ENCODE assay signal across 17 cellular contexts in the genomic region with DNA sequence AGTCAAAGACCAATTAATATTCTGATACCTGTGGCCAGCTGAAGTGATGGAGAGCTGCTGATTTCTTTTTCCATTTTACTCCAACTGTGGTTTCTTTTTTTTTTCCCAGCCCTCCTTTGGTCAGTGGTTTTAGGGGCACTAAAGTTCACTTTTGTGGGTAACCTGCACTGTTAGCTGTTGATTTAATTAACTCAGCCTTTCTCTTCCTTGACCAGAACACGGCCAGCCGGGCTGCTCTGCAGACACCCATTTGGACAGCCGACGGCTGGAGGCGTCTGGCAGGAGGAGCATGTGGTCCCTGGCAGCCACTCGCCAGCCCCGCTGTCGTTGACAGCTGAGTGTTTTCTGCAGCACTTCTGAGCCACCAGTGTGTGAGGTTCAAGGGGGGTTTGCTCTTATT.
A peak's percentile ranks its signal among the peaks of the same experiment; 100 is the strongest.
DNase-seq lines count a peak whose midpoint lies in the region; ATAC-seq, FAIRE-seq and TF ChIP-seq lines count a peak whose summit lies in the region.
"Had no signal": no experiment of that assay in that cellular context is flagged by ENCODE, and none has a peak within 500 bp of the region (broad histone marks: within the 10 kb centered on the region; RNA-seq: fewer than 3 reads in every experiment).

No MANE protein-coding gene starts in this region.

- H3K4me3 Mint-ChIP-seq in stimulated activated effector memory CD8-positive, alpha-beta T cell treated with anti-CD3 and anti-CD28 coated beads, Interleukin-12 subunit alpha, Interleukin-12 subunit beta, amount 100 ng/mL, for 72 hours: peak overlapping the region; percentile 58
- H3K4me3 Mint-ChIP-seq: T-helper 2 cell treated with Interferon-gamma antibody and Interleukin-4, amounts not matched to agents 5 μg/mL and 100 μg/mL, for 36 hours had no signal

- H3K36me3 ChIP-seq in cardiac muscle cell (no peaks in the 10 kb centered on the region), right atrium auricular region (no peaks in the 10 kb centered on the region), RWPE2 (ENCODE audit: low read depth) (no peaks in the 10 kb centered on the region), small intestine (ENCODE audit: control insufficient read depth in 2 of 2, insufficient read depth in 2 of 2, low read length in 2 of 2) (no peaks in the 10 kb centered on the region)
- H3K36me3 ChIP-seq: esophagus squamous epithelium, heart right ventricle had no signal

- peak overlapping the region; percentile 81 for H3K27ac Mint-ChIP-seq in stimulated activated effector memory CD8-positive, alpha-beta T cell treated with anti-CD3 and anti-CD28 coated beads, Interleukin-12 subunit alpha, Interleukin-12 subunit beta, amount 100 ng/mL, for 72 hours
- H3K27ac Mint-ChIP-seq: T-helper 2 cell treated with Interferon-gamma antibody and Interleukin-4, amounts not matched to agents 5 μg/mL and 100 μg/mL, for 36 hours had no signal

- H3K4me3 ChIP-seq in cardiac muscle cell (no peak overlapping the region), right atrium auricular region (no peak overlapping the region), RWPE2 (ENCODE audit: severe bottlenecking) (no peak overlapping the region), small intestine (ENCODE audit: low read depth in 1 of 2, low read length in 2 of 2) (no peak overlapping the region)
- H3K4me3 ChIP-seq: esophagus squamous epithelium had no signal

- H3K27ac ChIP-seq in cardiac muscle cell (no peak overlapping the region), right atrium auricular region (no peak overlapping the region), RWPE2 (ENCODE audit: poor library complexity, severe bottlenecking) (no peak overlapping the region), small intestine (ENCODE audit: low read depth in 1 of 2, low read length in 1 of 2) (no peak overlapping the region)
- H3K27ac ChIP-seq: esophagus squamous epithelium, heart right ventricle had no signal

- H3K4me1 ChIP-seq in cardiac muscle cell (ENCODE audit: low read depth): peaks cover 8% of the 10 kb centered on the region
- H3K4me1 ChIP-seq in right atrium auricular region: peaks cover 0 to 5% of the 10 kb centered on the region in 2 donors
- no peaks in the 10 kb centered on the region for H3K4me1 ChIP-seq in RWPE2 (ENCODE audit: insufficient read depth, poor library complexity, severe bottlenecking)
- H3K4me1 ChIP-seq in small intestine (ENCODE audit: control insufficient read depth in 2 of 2, insufficient read depth in 1 of 2, low read depth in 1 of 2, low read length in 1 of 2): no peaks in the 10 kb centered on the region

- DNase-seq in cardiac muscle cell (ENCODE audit: low read depth in 1 of 2, low spot score in 1 of 2) (peak; percentile 15 to 41), right atrium auricular region (ENCODE audit: low spot score) (no peak), RWPE2 (ENCODE audit: low spot score) (peak; percentile 34), glomerular visceral epithelial cell (ENCODE audit: extremely low spot score) (peak; percentile 25), small intestine (no peak), NCI-H2171 treated with DMSO at 0.1 percent for 48 hours (lab: John Stamatoyannopoulos, UW) (no peak)
- DNase-seq in stimulated activated effector memory CD8-positive, alpha-beta T cell treated with anti-CD3 and anti-CD28 coated beads, Interleukin-12 subunit alpha, Interleukin-12 subunit beta, amount 100 ng/mL, for 72 hours (ENCODE audit: low spot score in 2 of 2): no peak
- DNase-seq: COR-L47; esophagus squamous epithelium; NCI-H1436; NCI-H446; nucleus accumbens; stimulated activated CD4-positive, alpha-beta T cell treated with anti-CD3 and anti-CD28 coated beads, Interleukin-2, amount 100 ng/mL, for 48 hours had no signal

- ATAC-seq in RWPE2 (ENCODE audit: low read depth): no peak
- no peak for ATAC-seq in stimulated activated effector memory CD8-positive, alpha-beta T cell treated with anti-CD3 and anti-CD28 coated beads, Interleukin-12 subunit alpha, Interleukin-12 subunit beta, amount 100 ng/mL, for 72 hours
- ATAC-seq in HG03457 (IDR thresholded peaks at IDR 0.05; ENCODE audit: unreplicated experiment): no peak

- H3K9me3 Mint-ChIP-seq in stimulated activated effector memory CD8-positive, alpha-beta T cell treated with anti-CD3 and anti-CD28 coated beads, Interleukin-12 subunit alpha, Interleukin-12 subunit beta, amount 100 ng/mL, for 72 hours: no peaks in the 10 kb centered on the region
- H3K9me3 Mint-ChIP-seq: T-helper 2 cell treated with Interferon-gamma antibody and Interleukin-4, amounts not matched to agents 5 μg/mL and 100 μg/mL, for 36 hours had no signal

- H3K27me3 ChIP-seq in cardiac muscle cell: no peaks in the 10 kb centered on the region
- H3K27me3 ChIP-seq in right atrium auricular region: no peaks in the 10 kb centered on the region
- H3K27me3 ChIP-seq in RWPE2 (ENCODE audit: insufficient read depth, poor library complexity, severe bottlenecking): no peaks in the 10 kb centered on the region
- peaks cover 0 to 2% of the 10 kb centered on the region in 2 donors for H3K27me3 ChIP-seq in small intestine (ENCODE audit: control insufficient read depth in 2 of 2, insufficient read depth in 2 of 2, low read length in 2 of 2)

- H3K4me1 Mint-ChIP-seq in stimulated activated effector memory CD8-positive, alpha-beta T cell treated with anti-CD3 and anti-CD28 coated beads, Interleukin-12 subunit alpha, Interleukin-12 subunit beta, amount 100 ng/mL, for 72 hours: peaks cover 68% of the 10 kb centered on the region

- no peaks in the 10 kb centered on the region for H3K9me3 ChIP-seq in cardiac muscle cell (ENCODE audit: low read depth)
- no peaks in the 10 kb centered on the region for H3K9me3 ChIP-seq in right atrium auricular region
- no peaks in the 10 kb centered on the region for H3K9me3 ChIP-seq in RWPE2 (ENCODE audit: severe bottlenecking)
- no peaks in the 10 kb centered on the region for H3K9me3 ChIP-seq in small intestine (ENCODE audit: control insufficient read depth, low read depth)
- H3K9me3 ChIP-seq: esophagus squamous epithelium, heart right ventricle had no signal

- 34 to 42% (median 38%) methylated on average over 8 of the region's 8 CpGs for WGBS in small intestine, 3 donors

- FAIRE-seq in small intestine (lab: Jason Lieb, UNC): no peak

- H3K36me3 Mint-ChIP-seq in stimulated activated effector memory CD8-positive, alpha-beta T cell treated with anti-CD3 and anti-CD28 coated beads, Interleukin-12 subunit alpha, Interleukin-12 subunit beta, amount 100 ng/mL, for 72 hours: peaks cover 17% of the 10 kb centered on the region
- H3K36me3 Mint-ChIP-seq: brain had no signal

- TF ChIP-seq CTCF in cardiac muscle cell (IDR thresholded peaks at IDR 0.05; ENCODE audit: low read depth, low read length): no peak
- no peak for TF ChIP-seq CTCF in right atrium auricular region (IDR thresholded peaks at IDR 0.05)
- TF ChIP-seq CTCF in RWPE2 (IDR thresholded peaks at IDR 0.05; ENCODE audit: poor library complexity, severe bottlenecking): no peak

Comparison
In these comparisons a context has a peak if more than half of its experiments do, and no peak if none do; other contexts are left out.
1. DNase-seq: peak in cardiac muscle cell (2 of 2), RWPE2 (single experiment) and glomerular visceral epithelial cell (single experiment); none in right atrium auricular region (single experiment), stimulated activated effector memory CD8-positive, alpha-beta T cell treated with anti-CD3 and anti-CD28 coated beads, Interleukin-12 subunit alpha, Interleukin-12 subunit beta, amount 100 ng/mL, for 72 hours (0 of 2), small intestine (single experiment) and NCI-H2171 treated with DMSO at 0.1 percent for 48 hours (single experiment).